In genomic region chr2:61504949-61505348, GRCh38 we compare ENCODE assay signal across 34 cellular contexts.
"Had no signal": no experiment of that assay in that cellular context is flagged by ENCODE, and none has a peak within 500 bp of the region (broad histone marks: within the 10 kb centered on the region; RNA-seq: fewer than 3 reads in every experiment).

No MANE protein-coding gene starts in this region.

- DNase-seq: activated B cell treated with CpG ODN at 0.5 μM for 24 hours; activated CD4-positive, alpha-beta memory T cell treated with anti-CD3 and anti-CD28 coated beads for 36 hours; activated CD4-positive, alpha-beta T cell treated with anti-CD3 and anti-CD28 coated beads for 4 hours; activated CD4-positive, alpha-beta T cell treated with anti-CD3 and anti-CD28 coated beads, Interleukin-2, amount 10 ng/mL, durations not matched to agents 24 days and 14 days; activated CD4-positive, alpha-beta T cell treated with anti-CD3 and anti-CD28 coated beads, Interleukin-2, amount 50 U/mL, for 1 hour; activated CD4-positive, alpha-beta T cell treated with anti-CD3 and anti-CD28 coated beads, Interleukin-2, amount 50 U/mL, for 4 hours; activated CD4-positive, CD25-positive, alpha-beta regulatory T cell treated with anti-CD3 and anti-CD28 coated beads, Interleukin-2, amount 50 U/mL, for 72 hours; activated CD8-positive, alpha-beta memory T cell treated with anti-CD3 and anti-CD28 coated beads, Interleukin-2, amount 10 ng/mL, durations not matched to agents 7 days and 5 days; activated CD8-positive, alpha-beta T cell treated with anti-CD3 and anti-CD28 coated beads for 36 hours; activated effector memory CD4-positive, alpha-beta T cell treated with anti-CD3 and anti-CD28 coated beads, Interleukin-2, amount 50 U/mL, for 16 hours; activated gamma-delta T cell treated with Interleukin-2 at 50 U/mL for 16 hours; activated naive CD4-positive, alpha-beta T cell; activated naive CD4-positive, alpha-beta T cell treated with anti-CD3 and anti-CD28 coated beads for 36 hours; activated naive CD4-positive, alpha-beta T cell treated with anti-CD3 and anti-CD28 coated beads, Interleukin-2, amount 50 U/mL, for 16 hours; activated naive CD8-positive, alpha-beta T cell treated with anti-CD3 and anti-CD28 coated beads for 36 hours; activated T-cell treated with anti-CD3 and anti-CD28 coated beads for 4 hours; activated T-cell treated with anti-CD3 and anti-CD28 coated beads, Interleukin-2, amount 50 U/mL, for 1 hour; activated T-cell treated with anti-CD3 and anti-CD28 coated beads, Interleukin-2, amount 50 U/mL, for 4 hours; activated T-cell treated with anti-CD3 and anti-CD28 coated beads, Interleukin-2, amount 50 U/mL, for 72 hours; amniotic stem cell; body of pancreas; brain microvascular endothelial cell; central memory CD4-positive, alpha-beta T cell; cerebellar nuclear complex; T-helper 1 cell; T-helper 2 cell; T-helper 9 cell had no signal

- FAIRE-seq: astrocyte, TTC549 had no signal

- H3K27ac ChIP-seq: adrenal gland, body of pancreas, brain microvascular endothelial cell, breast epithelium, VCaP had no signal

- H3K27me3 ChIP-seq: adrenal gland, body of pancreas, brain microvascular endothelial cell, breast epithelium had no signal

- H3K4me1 ChIP-seq: body of pancreas, breast epithelium had no signal

- H3K9me3 ChIP-seq: adrenal gland, body of pancreas, breast epithelium had no signal

- ATAC-seq: activated CD8-positive, alpha-beta memory T cell treated with anti-CD3 and anti-CD28 coated beads, Interleukin-2, amount 10 ng/mL, durations not matched to agents 7 days and 5 days; activated CD8-positive, alpha-beta T cell treated with anti-CD3 and anti-CD28 coated beads for 36 hours; activated naive CD4-positive, alpha-beta T cell treated with anti-CD3 and anti-CD28 coated beads, Interleukin-2, amount 50 U/mL, for 72 hours; activated T-cell treated with anti-CD3 and anti-CD28 coated beads, Interleukin-2, amount 50 U/mL, for 4 hours; activated T-cell treated with anti-CD3 and anti-CD28 coated beads, Interleukin-2, amount 50 U/mL, for 72 hours; activated T-helper 17 cell treated with anti-CD3 and anti-CD28 coated beads, Interleukin-2, amount 50 U/mL, for 72 hours; body of pancreas had no signal

- H3K36me3 ChIP-seq: breast epithelium had no signal

- H3K4me3 ChIP-seq: adrenal gland, body of pancreas, breast epithelium had no signal
